ENCODE assay signal across 7 cellular contexts in genomic region chr15:70100495-70101331, GRCh38. TPM values are rescaled to one million over a fixed set of nuclear protein-coding genes. Genes with fewer than 3 reads are reported as not detected.
DNase-seq lines count a peak whose midpoint lies in the region; ATAC-seq and TF ChIP-seq lines count a peak whose summit lies in the region.

No MANE protein-coding gene starts in this region.

- peak overlapping the region; percentile 33 for H2AK5ac ChIP-seq in neuronal stem cell (ENCODE audit: low read depth, low read length)

- peaks cover 6% of the 10 kb centered on the region; the same call in 1 of the 2 replicates for H3F3A ChIP-seq in GM23248 (ENCODE audit: insufficient read depth)

- no peaks in the 10 kb centered on the region for H4K20me1 ChIP-seq in GM23248 (ENCODE audit: insufficient read depth)

- TF ChIP-seq CTCF in esophagus squamous epithelium (IDR thresholded peaks at IDR 0.05): peak in 4 of 6 experiments; percentile 23 to 57 (median 30)
- peak; percentile 33 for TF ChIP-seq CTCF in upper lobe of right lung (IDR thresholded peaks at IDR 0.05)

- WGBS in GM23248 (ENCODE audit: low coverage in 1 of 2, low lambda C conversion rate in 2 of 2, missing lambda C conversion rate in 2 of 2), 2 experiments: 21% methylated on average over 52 to 53 of the region's 53 CpGs
- WGBS in esophagus squamous epithelium, 2 donors: 12 to 16% methylated on average over 3 to 8 of the region's 53 CpGs
- WGBS in neuronal stem cell (ENCODE audit: extremely low coverage in 2 of 2, insufficient read length in 2 of 2, insufficient replicate concordance in 1 of 2), 2 donors: no CpG with 5 or more reads among the region's 53 CpGs

- peak overlapping the region; percentile 51 for H3K4me3 ChIP-seq in GM23248
- H3K4me3 ChIP-seq in NT2/D1 (ENCODE audit: insufficient read length, low read depth): peak overlapping the region; percentile 48
- peak overlapping the region; percentile 20 to 92 (median 43) for H3K4me3 ChIP-seq in esophagus squamous epithelium
- peak overlapping the region in 1 of 2 donors; percentile 65 for H3K4me3 ChIP-seq in neuronal stem cell (ENCODE audit: low read length in 2 of 2)
- H3K4me3 ChIP-seq in upper lobe of right lung: peak overlapping the region; percentile 26

- peaks cover 19% of the 10 kb centered on the region for H3K79me2 ChIP-seq in GM23248 (ENCODE audit: insufficient read depth)

- H3K9ac ChIP-seq in GM23248 (peak overlapping the region; percentile 2; the same call in 1 of the 2 replicates), NT2/D1 (ENCODE audit: insufficient read length, low read depth) (peak overlapping the region; percentile 74), neuronal stem cell (ENCODE audit: low read depth, low read length, poor library complexity) (peak overlapping the region; percentile 86)

- intact Hi-C loops in esophagus squamous epithelium (cut with DNase I) (no loop called here), upper lobe of right lung (cut with DNase I) (no loop called here)

- ATAC-seq in upper lobe of right lung (peak; percentile 2), HG03045 (IDR thresholded peaks at IDR 0.05; ENCODE audit: unreplicated experiment) (no peak)

- no peak overlapping the region for H3K14ac ChIP-seq in neuronal stem cell (ENCODE audit: low read length)

- H3K4me1 ChIP-seq in GM23248 (ENCODE audit: insufficient read depth) (peaks cover 15% of the 10 kb centered on the region), NT2/D1 (ENCODE audit: insufficient read depth, insufficient read length) (peaks cover 8% of the 10 kb centered on the region), esophagus squamous epithelium (peaks cover 15 to 45% (median 26%) of the 10 kb centered on the region in 3 donors), neuronal stem cell (ENCODE audit: control insufficient read depth in 2 of 2, insufficient read depth in 1 of 2, low read depth in 1 of 2, low read length in 2 of 2) (peaks cover 14 to 18% of the 10 kb centered on the region in 2 donors), upper lobe of right lung (peaks cover 30% of the 10 kb centered on the region)

- no peaks in the 10 kb centered on the region for H3K9me2 ChIP-seq in GM23248 (ENCODE audit: insufficient read depth)

- no peaks in the 10 kb centered on the region for H3K27me3 ChIP-seq in GM23248 (replicated peaks; ENCODE audit: insufficient read depth)
- peaks cover 17% of the 10 kb centered on the region for H3K27me3 ChIP-seq in NT2/D1 (ENCODE audit: insufficient read depth, insufficient read length)
- peaks cover 0 to 8% (median 0%) of the 10 kb centered on the region in 4 donors for H3K27me3 ChIP-seq in esophagus squamous epithelium
- H3K27me3 ChIP-seq in neuronal stem cell (ENCODE audit: control insufficient read depth in 3 of 3, insufficient read depth in 3 of 3, low read depth in 1 of 3, low read length in 3 of 3): peaks cover 0 to 41% (median 14%) of the 10 kb centered on the region in 3 experiments
- H3K27me3 ChIP-seq in upper lobe of right lung: no peaks in the 10 kb centered on the region

- TF ChIP-seq POLR2A in esophagus squamous epithelium (IDR thresholded peaks at IDR 0.05): peak in 1 of 4 donors; percentile 32

- H2AFZ ChIP-seq in GM23248 (peak overlapping the region; percentile 13; the same call in 1 of the 2 replicates), neuronal stem cell (ENCODE audit: low read length) (peak overlapping the region; percentile 70)

- H3K4ac ChIP-seq in neuronal stem cell (ENCODE audit: low read length): no peak overlapping the region

- no peak overlapping the region for H4K8ac ChIP-seq in neuronal stem cell (ENCODE audit: low read depth, low read length)

- peak overlapping the region; percentile 62 for H2BK15ac ChIP-seq in neuronal stem cell (ENCODE audit: low read length)

- peaks cover 4% of the 10 kb centered on the region for H3K79me1 ChIP-seq in neuronal stem cell (ENCODE audit: low read depth, low read length)

- DNase-seq in GM23248: peak; percentile 67
- DNase-seq in NT2/D1 (ENCODE audit: low read depth, low spot score): no peak
- peak; percentile 53 for DNase-seq in activated T-cell treated with anti-CD3 and anti-CD28 coated beads for 1 hour (ENCODE audit: low read depth)
- DNase-seq in esophagus squamous epithelium (lab: John Stamatoyannopoulos, UW): no peak
- peak; percentile 60 for DNase-seq in neuronal stem cell (ENCODE audit: low spot score)
- peak; percentile 80 for DNase-seq in upper lobe of right lung

- in situ Hi-C loops in GM23248 (cut with MboI): no loop called here

- H3K4me2 ChIP-seq in GM23248 (ENCODE audit: unreplicated experiment) (peak overlapping the region; percentile 69), neuronal stem cell (ENCODE audit: insufficient read depth, low read length, poor library complexity, severe bottlenecking) (peak overlapping the region; percentile 46)

- H3K9me3 ChIP-seq in GM23248 (ENCODE audit: low read depth) (no peaks in the 10 kb centered on the region), NT2/D1 (ENCODE audit: insufficient read depth, low read length) (no peaks in the 10 kb centered on the region), esophagus squamous epithelium (no peaks in the 10 kb centered on the region), neuronal stem cell (replicated peaks in 1 of 2; ENCODE audit: control insufficient read depth in 2 of 2, insufficient read depth in 1 of 2, low read depth in 1 of 2, low read length in 2 of 2) (no peaks in the 10 kb centered on the region), upper lobe of right lung (no peaks in the 10 kb centered on the region)

- H3K27ac ChIP-seq in GM23248: no peak overlapping the region
- H3K27ac ChIP-seq in esophagus squamous epithelium: peak overlapping the region; percentile 33 to 97 (median 57)
- no peak overlapping the region for H3K27ac ChIP-seq in neuronal stem cell (replicated peaks; ENCODE audit: low read length)
- H3K27ac ChIP-seq in upper lobe of right lung: peak overlapping the region; percentile 34

- no peak overlapping the region for H4K91ac ChIP-seq in neuronal stem cell (ENCODE audit: low read depth, low read length, poor library complexity)

- H2BK5ac ChIP-seq in neuronal stem cell (ENCODE audit: low read length): no peak overlapping the region

- peak overlapping the region; percentile 86 for H3K18ac ChIP-seq in neuronal stem cell (ENCODE audit: low read length)

- H3K36me3 ChIP-seq in GM23248 (ENCODE audit: low read depth) (no peaks in the 10 kb centered on the region), NT2/D1 (ENCODE audit: insufficient read depth, insufficient read length, low read length) (peaks cover under 1% of the 10 kb centered on the region), esophagus squamous epithelium (no peaks in the 10 kb centered on the region), neuronal stem cell (replicated peaks in 1 of 2; ENCODE audit: control insufficient read depth in 2 of 2, insufficient read depth in 2 of 2, low read length in 2 of 2) (no peaks in the 10 kb centered on the region), upper lobe of right lung (no peaks in the 10 kb centered on the region)

- H2BK120ac ChIP-seq in neuronal stem cell (ENCODE audit: low read depth, low read length): no peak overlapping the region

- H2BK12ac ChIP-seq in neuronal stem cell (ENCODE audit: low read length): peak overlapping the region; percentile 77

- peak overlapping the region; percentile 85 for H3K23ac ChIP-seq in neuronal stem cell (ENCODE audit: low read depth, low read length, poor library complexity)

RNA-seq across cellular contexts. Expression of gene TLE3, which starts 3.0 kb away (rescaled TPM):
- total RNA-seq in GM23248 (2014; rRNA removed; shearing (Covaris generic)): 25.3 and 37.6 TPM in 2 replicates
- 9.8 and 11.7 TPM in 2 replicates for polyA plus RNA-seq in GM23248 (2016; fragmentation: Nextera tagmentation; extraction: Ambion mirVana)
- total RNA-seq in esophagus squamous epithelium (100 to 1,000 TPM in 1 of 4 donors, 10 to 100 TPM in 3; 49.6 to 133 (median 64.4) TPM), upper lobe of right lung (58.8 TPM)
- polyA plus RNA-seq in neuronal stem cell (2013, experiment 1 of 2): 27.4 TPM
- polyA plus RNA-seq in neuronal stem cell (2013, experiment 2 of 2): 29.0 TPM

Comparison
In these comparisons a context has a peak if more than half of its experiments do, and no peak if none do; other contexts are left out.
1. DNase-seq: peak in GM23248 (single experiment), activated T-cell treated with anti-CD3 and anti-CD28 coated beads for 1 hour (single experiment), neuronal stem cell (single experiment) and upper lobe of right lung (single experiment); none in NT2/D1 (single experiment) and esophagus squamous epithelium (single experiment).
2. H3K27ac ChIP-seq: peak in esophagus squamous epithelium (4 of 4) and upper lobe of right lung (single experiment); none in GM23248 (single experiment) and neuronal stem cell (single experiment).
3. H3K9ac ChIP-seq: peak in every context shown above with its lines; median percentile 86 in neuronal stem cell; 74 in NT2/D1; 2 in GM23248.